In the genomic region with DNA sequence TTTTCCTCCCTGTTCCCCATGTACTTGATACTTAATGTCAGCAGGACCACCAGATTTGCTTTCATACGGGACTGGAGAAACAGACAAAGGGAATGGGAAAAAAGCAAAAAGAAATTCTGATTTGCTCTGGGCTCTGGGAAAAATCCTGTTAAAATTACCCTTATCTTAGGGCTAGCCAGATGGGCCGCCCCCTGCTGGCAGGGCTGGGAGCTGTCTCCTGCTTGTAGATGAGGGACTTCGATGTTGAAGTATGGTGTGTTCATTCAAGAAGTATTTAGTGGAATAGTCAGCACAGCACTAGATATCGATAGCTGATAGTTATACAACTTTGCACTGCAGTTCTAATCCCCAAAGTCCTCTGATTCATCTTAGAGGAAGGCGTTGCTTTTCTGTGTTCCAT, we compare ENCODE assay signal across 8 cellular contexts. TPM values are rescaled to one million over a fixed set of nuclear protein-coding genes. Genes with fewer than 3 reads are reported as not detected.
DNase-seq lines count a peak whose midpoint lies in the region; ATAC-seq, FAIRE-seq and TF ChIP-seq lines count a peak whose summit lies in the region.

No MANE protein-coding gene starts in this region.

- H3K9me3 Mint-ChIP-seq in Calu3 (ENCODE audit: low read depth, unreplicated experiment), result no peaks in the 10 kb centered on the region
- no peaks in the 10 kb centered on the region for H3K9me3 Mint-ChIP-seq in endothelial cell (ENCODE audit: unreplicated experiment)
- no peaks in the 10 kb centered on the region for H3K9me3 Mint-ChIP-seq in neural crest cell

- H3K4me2 ChIP-seq in KMS-11, result no peak overlapping the region

- H3K79me2 ChIP-seq in KMS-11 (ENCODE audit: insufficient read depth, low read depth), result no peaks in the 10 kb centered on the region

- H3K36me3 ChIP-seq in KMS-11 (ENCODE audit: insufficient read depth), result no peaks in the 10 kb centered on the region

- intact Hi-C loops in Calu3 (cut with micrococcal nuclease; ENCODE audit: unreplicated experiment), result loop anchor here (1.0 kb wide), 2 partner anchors 103 to 421 kb away; no protein-coding TSS in a partner anchor

- no peak overlapping the region for H3K27ac ChIP-seq in KMS-11

- no peak overlapping the region for H2AFZ ChIP-seq in KMS-11 (ENCODE audit: low read depth)

- no TSS peak for BruUV-seq in Calu3 (replicated peaks; lab: Mats Ljungman, UMichigan)

- no peaks in the 10 kb centered on the region for H3K27me3 ChIP-seq in KMS-11 (ENCODE audit: insufficient read depth, low read depth)

- CTCF ChIA-PET in Calu3 (lab: Charles Lee), result interaction anchor here (2.9 kb wide), 1 partner anchor 103 kb away, joined by 16 read pairs; no protein-coding TSS in a partner anchor

- no peaks in the 10 kb centered on the region for H3K4me1 Mint-ChIP-seq in Calu3 (ENCODE audit: low read depth, unreplicated experiment)
- H3K4me1 Mint-ChIP-seq in endothelial cell (ENCODE audit: unreplicated experiment), result peaks cover 16% of the 10 kb centered on the region
- H3K4me1 Mint-ChIP-seq in neural crest cell, result peaks cover 13% of the 10 kb centered on the region

- no peak for ATAC-seq in GM18498 (IDR thresholded peaks at IDR 0.05; ENCODE audit: unreplicated experiment)
- no peak for ATAC-seq in HG02588 (IDR thresholded peaks at IDR 0.05; ENCODE audit: unreplicated experiment)

- no peak overlapping the region for H3K27ac Mint-ChIP-seq in Calu3 (ENCODE audit: unreplicated experiment)
- no peak overlapping the region for H3K27ac Mint-ChIP-seq in endothelial cell (ENCODE audit: unreplicated experiment)
- no peak overlapping the region for H3K27ac Mint-ChIP-seq in neural crest cell (ENCODE audit: unreplicated experiment)

- no peak overlapping the region for H3K9ac ChIP-seq in KMS-11

- H3K4me3 ChIP-seq in KMS-11 (IDR thresholded peaks at IDR 0.05; ENCODE audit: insufficient read depth, low read depth, low read length), result no peak overlapping the region

- DNase-seq in Calu3, result peak; percentile 68
- DNase-seq in activated CD4-positive, alpha-beta T cell treated with anti-CD3 and anti-CD28 coated beads, Interleukin-2, amount 50 U/mL, for 4 hours, result peak; percentile 42 to 46
- DNase-seq in endothelial cell (ENCODE audit: low spot score), result peak; percentile 55
- no peak for DNase-seq in neural crest cell (ENCODE audit: low read depth, low spot score)
- DNase-seq in urothelium cell line (ENCODE audit: low spot score), result peak; percentile 11

- H3K27me3 Mint-ChIP-seq in Calu3 (ENCODE audit: unreplicated experiment) (no peaks in the 10 kb centered on the region), endothelial cell (ENCODE audit: unreplicated experiment) (peaks cover 2% of the 10 kb centered on the region), neural crest cell (ENCODE audit: low read depth) (no peaks in the 10 kb centered on the region)

- H3K4me3 Mint-ChIP-seq in Calu3 (ENCODE audit: low read depth, unreplicated experiment) (no peak overlapping the region), endothelial cell (ENCODE audit: unreplicated experiment) (no peak overlapping the region), neural crest cell (no peak overlapping the region)

- TF ChIP-seq CTCF in Calu3 (IDR thresholded peaks at IDR 0.05; ENCODE audit: unreplicated experiment) (peak; percentile 73), KMS-11 (conservative IDR thresholded peaks at IDR 0.05; ENCODE audit: low read depth, low read length) (peak; percentile 81), endothelial cell (IDR thresholded peaks at IDR 0.05; ENCODE audit: unreplicated experiment) (peak; percentile 55), neural crest cell (conservative IDR thresholded peaks at IDR 0.05) (peak; percentile 75)

- no peaks in the 10 kb centered on the region for H3K36me3 Mint-ChIP-seq in Calu3 (ENCODE audit: insufficient read depth, unreplicated experiment)
- peaks cover 22% of the 10 kb centered on the region for H3K36me3 Mint-ChIP-seq in endothelial cell (ENCODE audit: low read depth, unreplicated experiment)
- peaks cover 21% of the 10 kb centered on the region for H3K36me3 Mint-ChIP-seq in neural crest cell (ENCODE audit: low read depth)

- H4K20me1 ChIP-seq in KMS-11 (ENCODE audit: insufficient read depth), result no peaks in the 10 kb centered on the region

- no peaks in the 10 kb centered on the region for H3K4me1 ChIP-seq in KMS-11 (ENCODE audit: low read depth, poor library complexity, severe bottlenecking)

- no peak for FAIRE-seq in urothelium cell line (lab: Jason Lieb, UNC)

RNA-seq across cellular contexts. Expression of gene BCORL1, which starts 45.8 kb away (rescaled TPM):
- total RNA-seq in Calu3 (2022), result 6.7 and 10.1 TPM in 2 replicates
- 34.0 TPM for total RNA-seq in endothelial cell (ENCODE audit: unreplicated experiment)
- 46.2 and 53.7 TPM in 2 replicates for total RNA-seq in neural crest cell
